ENCODE assay signal across 23 cellular contexts in the genomic region with DNA sequence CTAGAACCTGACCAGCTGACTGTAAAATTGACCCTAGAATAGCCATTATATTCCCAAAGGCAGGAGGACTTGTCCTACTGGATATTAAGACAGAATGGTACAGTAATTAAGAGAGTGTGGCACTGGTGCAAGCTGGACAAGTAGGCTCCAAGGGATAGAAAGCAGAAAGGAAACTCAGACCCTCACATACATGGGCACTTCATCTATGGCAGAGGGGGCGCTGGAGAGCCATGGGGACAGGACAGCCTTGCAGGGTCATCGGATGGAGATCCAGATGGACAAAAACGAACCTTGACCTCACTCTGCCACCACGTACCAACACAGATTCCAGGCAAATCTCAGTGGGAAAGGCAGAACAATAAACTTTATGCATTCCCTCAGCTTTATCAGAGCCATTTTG. TPM values are rescaled to one million over a fixed set of nuclear protein-coding genes. Genes with fewer than 3 reads are reported as not detected.
A peak's percentile ranks its signal among the peaks of the same experiment; 100 is the strongest.
DNase-seq lines count a peak whose midpoint lies in the region; ATAC-seq, FAIRE-seq and TF ChIP-seq lines count a peak whose summit lies in the region.
"Had no signal": no experiment of that assay in that cellular context is flagged by ENCODE, and none has a peak within 500 bp of the region (broad histone marks: within the 10 kb centered on the region; RNA-seq: fewer than 3 reads in every experiment).

No MANE protein-coding gene starts in this region.

- 73 to 96% methylated on average over 4 of the region's 4 CpGs for whole genome bisulfite sequencing in endodermal cell (ENCODE audit: insufficient coverage in 1 of 2, insufficient read length in 1 of 2), 2 experiments

- no peaks in the 10 kb centered on the region for H3K9me3 ChIP-seq in PC-3 (ENCODE audit: low read length)
- no peaks in the 10 kb centered on the region for H3K9me3 ChIP-seq in endodermal cell (ENCODE audit: control insufficient read depth, low read length)
- H3K9me3 ChIP-seq: Peyer's patch had no signal

- intact Hi-C loops in PC-3 (cut with micrococcal nuclease), result no loop called here

- DNase-seq in AG09309 (ENCODE audit: low read depth) (no peak), PC-3 (no peak), endodermal cell (peak; percentile 49), GOT3 (lab: John Stamatoyannopoulos, UW) (no peak), SKM-1 treated with dmso at 0.1 percent for 144 hours (lab: John Stamatoyannopoulos, UW; ENCODE audit: unreplicated experiment) (no peak), cortex of kidney (lab: John Stamatoyannopoulos, UW) (no peak), RCC 7860 (ENCODE audit: low spot score) (no peak)
- DNase-seq: Calu3; CD4-positive, alpha-beta memory T cell; DMS53; GM23248; MV-4-11; NCI-H1417; NCI-H187 treated with DMSO at 0.1 percent for 48 hours; NCI-H2227 treated with DMSO at 0.1 percent for 48 hours; NCI-H510A treated with DMSO at 0.1 percent for 48 hours; Peyer's patch had no signal

- H3K4me3 ChIP-seq in AG09309 (ENCODE audit: control insufficient read depth, low read depth, low read length), result no peak overlapping the region
- H3K4me3 ChIP-seq in GM12875 (ENCODE audit: low read depth, low read length), result no peak overlapping the region
- H3K4me3 ChIP-seq in PC-3 (ENCODE audit: low read length), result no peak overlapping the region
- H3K4me3 ChIP-seq in endodermal cell (ENCODE audit: low read length), result no peak overlapping the region
- H3K4me3 ChIP-seq: BLaER1, GM23248, Peyer's patch had no signal

- no peak overlapping the region for H3K4me2 ChIP-seq in PC-3 (ENCODE audit: low read length)
- H3K4me2 ChIP-seq: BLaER1, KMS-11 had no signal

- H3K4me1 Mint-ChIP-seq in endodermal cell, result no peaks in the 10 kb centered on the region

- POLR2A ChIA-PET in PC-3 (lab: Charles Lee; ENCODE audit: unreplicated experiment), result no interaction called here

- H2AFZ ChIP-seq in PC-3 (ENCODE audit: low read length), result no peak overlapping the region
- H2AFZ ChIP-seq: GM23248 had no signal

- no peaks in the 10 kb centered on the region for H3K27me3 Mint-ChIP-seq in endodermal cell (ENCODE audit: insufficient read depth)
- H3K27me3 Mint-ChIP-seq: CD4-positive, alpha-beta memory T cell had no signal

- H3K4me1 ChIP-seq in PC-3 (ENCODE audit: insufficient read depth, low read length), result peaks cover 19% of the 10 kb centered on the region
- no peaks in the 10 kb centered on the region for H3K4me1 ChIP-seq in endodermal cell (ENCODE audit: control insufficient read depth, insufficient read depth, low read length)
- H3K4me1 ChIP-seq: BLaER1, Peyer's patch had no signal

- H4K20me1 ChIP-seq in PC-3 (ENCODE audit: low read length), result no peaks in the 10 kb centered on the region

- ATAC-seq in PC-3, result no peak
- ATAC-seq: Right ventricle myocardium inferior had no signal

- no TSS peak for BruUV-seq in PC-3 (replicated peaks; lab: Mats Ljungman, UMichigan)

- no peaks in the 10 kb centered on the region for H3K36me3 Mint-ChIP-seq in endodermal cell (ENCODE audit: low read depth)

- H3K27me3 ChIP-seq in PC-3 (ENCODE audit: low read length), result no peaks in the 10 kb centered on the region
- H3K27me3 ChIP-seq in endodermal cell (ENCODE audit: control insufficient read depth, insufficient read depth, low read length, poor library complexity, severe bottlenecking), result no peaks in the 10 kb centered on the region
- H3K27me3 ChIP-seq: Peyer's patch had no signal

- H3K79me2 ChIP-seq in PC-3 (ENCODE audit: low read length), result no peaks in the 10 kb centered on the region

- CTCF ChIA-PET in PC-3 (lab: Charles Lee), result no interaction called here

- no peak overlapping the region for H3K4me3 Mint-ChIP-seq in endodermal cell

- H3K9ac ChIP-seq in PC-3 (ENCODE audit: low read length) (no peak overlapping the region), endodermal cell (ENCODE audit: extremely low read depth, low read length, poor library complexity, severe bottlenecking) (no peak overlapping the region)
- H3K9ac ChIP-seq: BLaER1, GM23248, KMS-11 had no signal

- H3K36me3 ChIP-seq in PC-3 (ENCODE audit: low read depth, low read length) (no peaks in the 10 kb centered on the region), endodermal cell (ENCODE audit: control insufficient read depth, insufficient read depth, low read length) (no peaks in the 10 kb centered on the region)
- H3K36me3 ChIP-seq: Peyer's patch had no signal

- peaks cover 2% of the 10 kb centered on the region for H3F3A ChIP-seq in PC-3 (ENCODE audit: low read length, unreplicated experiment)

- H3K27ac ChIP-seq in PC-3 (ENCODE audit: low read length) (no peak overlapping the region), endodermal cell (ENCODE audit: low read depth, low read length) (no peak overlapping the region)
- H3K27ac ChIP-seq: BLaER1, GM23248, KMS-11, Peyer's patch had no signal

- no peak for FAIRE-seq in RCC 7860 (lab: Jason Lieb, UNC)

- no peaks in the 10 kb centered on the region for H3K9me2 ChIP-seq in PC-3 (replicated peaks; ENCODE audit: low read length)

- peak; percentile 13 for TF ChIP-seq CTCF in AG09309 (IDR thresholded peaks at IDR 0.05; ENCODE audit: control insufficient read depth, insufficient read depth, low read depth, low read length, missing control alignments)
- peak; percentile 16; the same call in 1 of the 2 replicates for TF ChIP-seq CTCF in GM12875 (IDR thresholded peaks at IDR 0.05; ENCODE audit: borderline replicate concordance, insufficient read depth, low read depth, low read length)
- TF ChIP-seq CTCF in PC-3 (conservative IDR thresholded peaks at IDR 0.05; ENCODE audit: low read depth, low read length), result peak; percentile 23; the same call in 1 of the 2 replicates
- TF ChIP-seq CTCF in endodermal cell (conservative IDR thresholded peaks at IDR 0.05), result peak; percentile 54

- no peak overlapping the region for H3K27ac Mint-ChIP-seq in endodermal cell

- H3K9me3 Mint-ChIP-seq in endodermal cell, result peaks cover 45% of the 10 kb centered on the region
- H3K9me3 Mint-ChIP-seq: CD4-positive, alpha-beta memory T cell had no signal

RNA-seq across cellular contexts. Expression of a gene that starts 40.6 kb away (rescaled TPM):
- 3.1 TPM in 1 of 2 replicates, not detected in the other for total RNA-seq in PC-3 (2014; rRNA removed)
- under 1 TPM; 0.13 to 0.55 TPM for total RNA-seq in endodermal cell
- polyA plus RNA-seq in endodermal cell (2013, experiment 1 of 2), result 0.07 TPM
- not detected for polyA plus RNA-seq in endodermal cell (2013, experiment 2 of 2)
- total RNA-seq: Calu3 had no signal

RNA-seq across cellular contexts. Expression of a gene that starts 52.4 kb away (rescaled TPM):
- total RNA-seq in PC-3 (2014; rRNA removed), result 89.2 and 115 TPM in 2 replicates
- total RNA-seq in endodermal cell, result 10 to 100 TPM; 66.5 to 70.8 TPM
- polyA plus RNA-seq in endodermal cell (2013, experiment 1 of 2), result 66.7 TPM
- polyA plus RNA-seq in endodermal cell (2013, experiment 2 of 2), result 62.1 TPM

RNA-seq across cellular contexts. Expression of a gene that starts 56.9 kb away (rescaled TPM):
- not detected in 2 replicates for total RNA-seq in PC-3 (2014; rRNA removed)
- not detected for total RNA-seq in endodermal cell
- polyA plus RNA-seq in endodermal cell (2013, experiment 1 of 2), result not detected
- polyA plus RNA-seq in endodermal cell (2013, experiment 2 of 2), result not detected
- total RNA-seq: A172; Calu3; CD4-positive, alpha-beta memory T cell; GM23248; HT-29; Peyer's patch; Right ventricle myocardium inferior had no signal
- polyA plus RNA-seq: CD4-positive, alpha-beta memory T cell; GM23248 had no signal
